In genomic region chr19:5719961-5720790, GRCh38 we compare ENCODE assay signal across 8 cellular contexts.
DNase-seq lines count a peak whose midpoint lies in the region; ATAC-seq and TF ChIP-seq lines count a peak whose summit lies in the region.

CATSPERD (plus strand) TSS chr19:5720637; CDS start chr19:5720738, 101 bp downstream.
A gene with protein sequence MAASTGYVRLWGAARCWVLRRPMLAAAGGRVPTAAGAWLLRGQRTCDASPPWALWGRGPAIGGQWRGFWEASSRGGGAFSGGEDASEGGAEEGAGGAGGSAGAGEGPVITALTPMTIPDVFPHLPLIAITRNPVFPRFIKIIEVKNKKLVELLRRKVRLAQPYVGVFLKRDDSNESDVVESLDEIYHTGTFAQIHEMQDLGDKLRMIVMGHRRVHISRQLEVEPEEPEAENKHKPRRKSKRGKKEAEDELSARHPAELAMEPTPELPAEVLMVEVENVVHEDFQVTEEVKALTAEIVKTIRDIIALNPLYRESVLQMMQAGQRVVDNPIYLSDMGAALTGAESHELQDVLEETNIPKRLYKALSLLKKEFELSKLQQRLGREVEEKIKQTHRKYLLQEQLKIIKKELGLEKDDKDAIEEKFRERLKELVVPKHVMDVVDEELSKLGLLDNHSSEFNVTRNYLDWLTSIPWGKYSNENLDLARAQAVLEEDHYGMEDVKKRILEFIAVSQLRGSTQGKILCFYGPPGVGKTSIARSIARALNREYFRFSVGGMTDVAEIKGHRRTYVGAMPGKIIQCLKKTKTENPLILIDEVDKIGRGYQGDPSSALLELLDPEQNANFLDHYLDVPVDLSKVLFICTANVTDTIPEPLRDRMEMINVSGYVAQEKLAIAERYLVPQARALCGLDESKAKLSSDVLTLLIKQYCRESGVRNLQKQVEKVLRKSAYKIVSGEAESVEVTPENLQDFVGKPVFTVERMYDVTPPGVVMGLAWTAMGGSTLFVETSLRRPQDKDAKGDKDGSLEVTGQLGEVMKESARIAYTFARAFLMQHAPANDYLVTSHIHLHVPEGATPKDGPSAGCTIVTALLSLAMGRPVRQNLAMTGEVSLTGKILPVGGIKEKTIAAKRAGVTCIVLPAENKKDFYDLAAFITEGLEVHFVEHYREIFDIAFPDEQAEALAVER (minus strand): TSS chr19:5720146. CDS start chr19:5720132, 14 bp downstream.

- peaks cover 13% of the 10 kb centered on the region for H3K4me1 Mint-ChIP-seq in central memory CD8-positive, alpha-beta T cell

- peak; percentile 79 for TF ChIP-seq CTCF in AG10803 (conservative IDR thresholded peaks at IDR 0.05; ENCODE audit: low read length)

- TF ChIP-seq POLR2A in GM18951 (IDR thresholded peaks at IDR 0.05; ENCODE audit: extremely low read depth, insufficient read depth, insufficient read length), result peak; percentile 90

- peak within 1 kb of the TSS; percentile 94 for H3K27ac Mint-ChIP-seq in central memory CD8-positive, alpha-beta T cell (ENCODE audit: low read depth)

- peak within 1 kb of the TSS; percentile 81 for H3K4me3 ChIP-seq in AG10803 (ENCODE audit: low read length)

- H3K36me3 Mint-ChIP-seq in central memory CD8-positive, alpha-beta T cell (ENCODE audit: insufficient read depth), result peaks cover 20% of the 10 kb centered on the region

- H3K4me3 Mint-ChIP-seq in central memory CD8-positive, alpha-beta T cell, result peak within 1 kb of the TSS; percentile 87

- DNase-seq in AG10803 (ENCODE audit: low read depth) (peak; percentile 99), NCI-H226 (peak; percentile 98), iris pigment epithelial cell (ENCODE audit: low read depth) (peak; percentile 99)
- DNase-seq in activated CD4-positive, CD25-positive, alpha-beta regulatory T cell (lab: John Stamatoyannopoulos, UW), result peak; percentile 93 to 96 (median 96)
- DNase-seq in central memory CD8-positive, alpha-beta T cell (ENCODE audit: low spot score in 2 of 2), result peak; percentile 97
- DNase-seq in stimulated activated CD4-positive, alpha-beta T cell treated with anti-CD3 and anti-CD28 coated beads, Interleukin-12 subunit alpha, Interleukin-12 subunit beta, amount 100 ng/mL, for 24 hours (ENCODE audit: low read depth in 2 of 2), result peak; percentile 95

- in situ Hi-C loops in GM18951 (cut with MboI; ENCODE audit: low sequenced_read_pairs, unreplicated experiment), result no loop called here

- ATAC-seq in HG03196 (IDR thresholded peaks at IDR 0.05; ENCODE audit: unreplicated experiment), result peak; percentile 92
- peak; percentile 91 for ATAC-seq in central memory CD8-positive, alpha-beta T cell (replicated peaks; ENCODE audit: extremely low read depth, poor library complexity, severe bottlenecking)

- no peaks in the 10 kb centered on the region for H3K9me3 Mint-ChIP-seq in central memory CD8-positive, alpha-beta T cell

- no peaks in the 10 kb centered on the region for H3K27me3 Mint-ChIP-seq in central memory CD8-positive, alpha-beta T cell

Comparison
In these comparisons a context has a peak if more than half of its experiments do, and no peak if none do; other contexts are left out.
1. Peak in every context shown above with its lines: DNase-seq, ATAC-seq and H3K4me3 ChIP-seq.